In the genomic region with DNA sequence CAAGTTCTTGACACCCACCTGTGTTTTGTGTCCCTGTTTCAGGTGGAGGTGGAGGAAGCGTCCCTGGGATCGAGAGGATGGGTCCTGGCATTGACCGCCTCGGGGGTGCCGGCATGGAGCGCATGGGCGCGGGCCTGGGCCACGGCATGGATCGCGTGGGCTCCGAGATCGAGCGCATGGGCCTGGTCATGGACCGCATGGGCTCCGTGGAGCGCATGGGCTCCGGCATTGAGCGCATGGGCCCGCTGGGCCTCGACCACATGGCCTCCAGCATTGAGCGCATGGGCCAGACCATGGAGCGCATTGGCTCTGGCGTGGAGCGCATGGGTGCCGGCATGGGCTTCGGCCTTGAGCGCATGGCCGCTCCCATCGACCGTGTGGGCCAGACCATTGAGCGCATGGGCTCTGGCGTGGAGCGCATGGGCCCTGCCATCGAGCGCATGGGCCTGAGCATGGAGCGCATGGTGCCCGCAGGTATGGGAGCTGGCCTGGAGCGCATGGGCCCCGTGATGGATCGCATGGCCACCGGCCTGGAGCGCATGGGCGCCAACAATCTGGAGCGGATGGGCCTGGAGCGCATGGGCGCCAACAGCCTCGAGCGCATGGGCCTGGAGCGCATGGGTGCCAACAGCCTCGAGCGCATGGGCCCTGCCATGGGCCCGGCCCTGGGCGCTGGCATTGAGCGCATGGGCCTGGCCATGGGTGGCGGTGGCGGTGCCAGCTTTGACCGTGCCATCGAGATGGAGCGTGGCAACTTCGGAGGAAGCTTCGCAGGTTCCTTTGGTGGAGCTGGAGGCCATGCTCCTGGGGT, we compare ENCODE assay signal across 1 cellular context.
TF ChIP-seq lines count a peak whose summit lies in the region.

No MANE protein-coding gene starts in this region.

TF ChIP-seq in WTC11, 78 proteins besides CTCF, POLR2A, EP300 and RAD21 (continued from another document):
- TF ChIP-seq, protein P1, sequence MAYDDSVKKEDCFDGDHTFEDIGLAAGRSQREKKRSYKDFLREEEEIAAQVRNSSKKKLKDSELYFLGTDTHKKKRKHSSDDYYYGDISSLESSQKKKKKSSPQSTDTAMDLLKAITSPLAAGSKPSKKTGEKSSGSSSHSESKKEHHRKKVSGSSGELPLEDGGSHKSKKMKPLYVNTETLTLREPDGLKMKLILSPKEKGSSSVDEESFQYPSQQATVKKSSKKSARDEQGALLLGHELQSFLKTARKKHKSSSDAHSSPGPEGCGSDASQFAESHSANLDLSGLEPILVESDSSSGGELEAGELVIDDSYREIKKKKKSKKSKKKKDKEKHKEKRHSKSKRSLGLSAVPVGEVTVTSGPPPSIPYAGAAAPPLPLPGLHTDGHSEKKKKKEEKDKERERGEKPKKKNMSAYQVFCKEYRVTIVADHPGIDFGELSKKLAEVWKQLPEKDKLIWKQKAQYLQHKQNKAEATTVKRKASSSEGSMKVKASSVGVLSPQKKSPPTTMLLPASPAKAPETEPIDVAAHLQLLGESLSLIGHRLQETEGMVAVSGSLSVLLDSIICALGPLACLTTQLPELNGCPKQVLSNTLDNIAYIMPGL (CRISPR knock-in tag; IDR thresholded peaks at IDR 0.05): no peak
- TF ChIP-seq ZNF138 (CRISPR knock-in tag; conservative IDR thresholded peaks at IDR 0.05) (no peak), NFATC4 (CRISPR knock-in tag; IDR thresholded peaks at IDR 0.05) (no peak), ELF4 (CRISPR knock-in tag; IDR thresholded peaks at IDR 0.05; ENCODE audit: low read depth) (no peak), ESRRA (CRISPR knock-in tag; IDR thresholded peaks at IDR 0.05; ENCODE audit: borderline replicate concordance) (no peak), ATF1 (CRISPR knock-in tag; IDR thresholded peaks at IDR 0.05) (no peak), SMAD3 (CRISPR knock-in tag; IDR thresholded peaks at IDR 0.05; ENCODE audit: borderline replicate concordance) (no peak)
- TF ChIP-seq, protein P2, sequence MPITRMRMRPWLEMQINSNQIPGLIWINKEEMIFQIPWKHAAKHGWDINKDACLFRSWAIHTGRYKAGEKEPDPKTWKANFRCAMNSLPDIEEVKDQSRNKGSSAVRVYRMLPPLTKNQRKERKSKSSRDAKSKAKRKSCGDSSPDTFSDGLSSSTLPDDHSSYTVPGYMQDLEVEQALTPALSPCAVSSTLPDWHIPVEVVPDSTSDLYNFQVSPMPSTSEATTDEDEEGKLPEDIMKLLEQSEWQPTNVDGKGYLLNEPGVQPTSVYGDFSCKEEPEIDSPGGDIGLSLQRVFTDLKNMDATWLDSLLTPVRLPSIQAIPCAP (CRISPR knock-in tag; IDR thresholded peaks at IDR 0.05): no peak
- TF ChIP-seq, protein P3, sequence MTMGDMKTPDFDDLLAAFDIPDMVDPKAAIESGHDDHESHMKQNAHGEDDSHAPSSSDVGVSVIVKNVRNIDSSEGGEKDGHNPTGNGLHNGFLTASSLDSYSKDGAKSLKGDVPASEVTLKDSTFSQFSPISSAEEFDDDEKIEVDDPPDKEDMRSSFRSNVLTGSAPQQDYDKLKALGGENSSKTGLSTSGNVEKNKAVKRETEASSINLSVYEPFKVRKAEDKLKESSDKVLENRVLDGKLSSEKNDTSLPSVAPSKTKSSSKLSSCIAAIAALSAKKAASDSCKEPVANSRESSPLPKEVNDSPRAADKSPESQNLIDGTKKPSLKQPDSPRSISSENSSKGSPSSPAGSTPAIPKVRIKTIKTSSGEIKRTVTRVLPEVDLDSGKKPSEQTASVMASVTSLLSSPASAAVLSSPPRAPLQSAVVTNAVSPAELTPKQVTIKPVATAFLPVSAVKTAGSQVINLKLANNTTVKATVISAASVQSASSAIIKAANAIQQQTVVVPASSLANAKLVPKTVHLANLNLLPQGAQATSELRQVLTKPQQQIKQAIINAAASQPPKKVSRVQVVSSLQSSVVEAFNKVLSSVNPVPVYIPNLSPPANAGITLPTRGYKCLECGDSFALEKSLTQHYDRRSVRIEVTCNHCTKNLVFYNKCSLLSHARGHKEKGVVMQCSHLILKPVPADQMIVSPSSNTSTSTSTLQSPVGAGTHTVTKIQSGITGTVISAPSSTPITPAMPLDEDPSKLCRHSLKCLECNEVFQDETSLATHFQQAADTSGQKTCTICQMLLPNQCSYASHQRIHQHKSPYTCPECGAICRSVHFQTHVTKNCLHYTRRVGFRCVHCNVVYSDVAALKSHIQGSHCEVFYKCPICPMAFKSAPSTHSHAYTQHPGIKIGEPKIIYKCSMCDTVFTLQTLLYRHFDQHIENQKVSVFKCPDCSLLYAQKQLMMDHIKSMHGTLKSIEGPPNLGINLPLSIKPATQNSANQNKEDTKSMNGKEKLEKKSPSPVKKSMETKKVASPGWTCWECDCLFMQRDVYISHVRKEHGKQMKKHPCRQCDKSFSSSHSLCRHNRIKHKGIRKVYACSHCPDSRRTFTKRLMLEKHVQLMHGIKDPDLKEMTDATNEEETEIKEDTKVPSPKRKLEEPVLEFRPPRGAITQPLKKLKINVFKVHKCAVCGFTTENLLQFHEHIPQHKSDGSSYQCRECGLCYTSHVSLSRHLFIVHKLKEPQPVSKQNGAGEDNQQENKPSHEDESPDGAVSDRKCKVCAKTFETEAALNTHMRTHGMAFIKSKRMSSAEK (CRISPR knock-in tag; IDR thresholded peaks at IDR 0.05; ENCODE audit: borderline replicate concordance): no peak
- TF ChIP-seq, protein P4, sequence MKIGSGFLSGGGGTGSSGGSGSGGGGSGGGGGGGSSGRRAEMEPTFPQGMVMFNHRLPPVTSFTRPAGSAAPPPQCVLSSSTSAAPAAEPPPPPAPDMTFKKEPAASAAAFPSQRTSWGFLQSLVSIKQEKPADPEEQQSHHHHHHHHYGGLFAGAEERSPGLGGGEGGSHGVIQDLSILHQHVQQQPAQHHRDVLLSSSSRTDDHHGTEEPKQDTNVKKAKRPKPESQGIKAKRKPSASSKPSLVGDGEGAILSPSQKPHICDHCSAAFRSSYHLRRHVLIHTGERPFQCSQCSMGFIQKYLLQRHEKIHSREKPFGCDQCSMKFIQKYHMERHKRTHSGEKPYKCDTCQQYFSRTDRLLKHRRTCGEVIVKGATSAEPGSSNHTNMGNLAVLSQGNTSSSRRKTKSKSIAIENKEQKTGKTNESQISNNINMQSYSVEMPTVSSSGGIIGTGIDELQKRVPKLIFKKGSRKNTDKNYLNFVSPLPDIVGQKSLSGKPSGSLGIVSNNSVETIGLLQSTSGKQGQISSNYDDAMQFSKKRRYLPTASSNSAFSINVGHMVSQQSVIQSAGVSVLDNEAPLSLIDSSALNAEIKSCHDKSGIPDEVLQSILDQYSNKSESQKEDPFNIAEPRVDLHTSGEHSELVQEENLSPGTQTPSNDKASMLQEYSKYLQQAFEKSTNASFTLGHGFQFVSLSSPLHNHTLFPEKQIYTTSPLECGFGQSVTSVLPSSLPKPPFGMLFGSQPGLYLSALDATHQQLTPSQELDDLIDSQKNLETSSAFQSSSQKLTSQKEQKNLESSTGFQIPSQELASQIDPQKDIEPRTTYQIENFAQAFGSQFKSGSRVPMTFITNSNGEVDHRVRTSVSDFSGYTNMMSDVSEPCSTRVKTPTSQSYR (CRISPR knock-in tag; IDR thresholded peaks at IDR 0.05): no peak
- TF ChIP-seq, protein P5, sequence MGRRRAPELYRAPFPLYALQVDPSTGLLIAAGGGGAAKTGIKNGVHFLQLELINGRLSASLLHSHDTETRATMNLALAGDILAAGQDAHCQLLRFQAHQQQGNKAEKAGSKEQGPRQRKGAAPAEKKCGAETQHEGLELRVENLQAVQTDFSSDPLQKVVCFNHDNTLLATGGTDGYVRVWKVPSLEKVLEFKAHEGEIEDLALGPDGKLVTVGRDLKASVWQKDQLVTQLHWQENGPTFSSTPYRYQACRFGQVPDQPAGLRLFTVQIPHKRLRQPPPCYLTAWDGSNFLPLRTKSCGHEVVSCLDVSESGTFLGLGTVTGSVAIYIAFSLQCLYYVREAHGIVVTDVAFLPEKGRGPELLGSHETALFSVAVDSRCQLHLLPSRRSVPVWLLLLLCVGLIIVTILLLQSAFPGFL (CRISPR knock-in tag; IDR thresholded peaks at IDR 0.05; ENCODE audit: borderline replicate concordance): no peak
- TF ChIP-seq, protein P6, sequence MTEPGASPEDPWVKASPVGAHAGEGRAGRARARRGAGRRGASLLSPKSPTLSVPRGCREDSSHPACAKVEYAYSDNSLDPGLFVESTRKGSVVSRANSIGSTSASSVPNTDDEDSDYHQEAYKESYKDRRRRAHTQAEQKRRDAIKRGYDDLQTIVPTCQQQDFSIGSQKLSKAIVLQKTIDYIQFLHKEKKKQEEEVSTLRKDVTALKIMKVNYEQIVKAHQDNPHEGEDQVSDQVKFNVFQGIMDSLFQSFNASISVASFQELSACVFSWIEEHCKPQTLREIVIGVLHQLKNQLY (CRISPR knock-in tag; IDR thresholded peaks at IDR 0.05): no peak
